Comparison of ENCODE assay signal across 8 cellular contexts in the genomic region with DNA sequence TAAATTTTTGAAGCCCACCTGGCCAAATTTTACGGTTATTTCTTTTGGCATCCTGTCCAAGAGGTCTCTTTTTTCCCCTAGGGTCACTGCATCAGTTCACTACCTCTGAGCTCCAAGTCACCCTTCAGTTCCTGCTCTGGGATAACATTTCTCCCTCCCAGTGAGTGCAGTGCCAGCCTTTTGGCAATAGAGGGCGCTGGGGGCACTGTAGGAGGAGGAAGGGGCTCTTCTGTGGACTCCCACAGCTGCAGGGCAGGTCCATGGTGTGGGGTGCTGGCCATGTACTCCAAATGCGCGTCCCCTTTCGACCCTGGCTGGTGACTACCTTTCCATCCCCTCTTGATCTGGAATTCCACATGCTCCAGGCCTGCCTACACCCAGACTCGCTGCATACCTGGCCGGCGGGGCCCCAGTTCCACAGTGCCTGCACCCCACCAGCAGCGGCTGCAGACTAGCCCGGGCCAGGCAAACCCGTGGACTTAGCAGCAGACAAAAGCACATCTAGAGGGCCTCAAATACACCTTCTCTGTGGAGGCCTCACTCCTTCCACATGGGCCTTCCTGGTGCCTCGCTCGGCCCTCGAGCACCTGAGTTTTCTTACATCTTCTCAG. TPM values are rescaled to one million over a fixed set of nuclear protein-coding genes. Genes with fewer than 3 reads are reported as not detected.
DNase-seq lines count a peak whose midpoint lies in the region; ATAC-seq and TF ChIP-seq lines count a peak whose summit lies in the region.

No MANE protein-coding gene starts in this region.

- 76 to 79% methylated on average over 14 of the region's 14 CpGs for WGBS in heart right ventricle, 2 donors
- 81 to 84% methylated on average over 14 of the region's 14 CpGs for WGBS in upper lobe of left lung, 2 donors

- H3K4me1 ChIP-seq in breast epithelium (no peaks in the 10 kb centered on the region), MM.1S (ENCODE audit: low read length) (peaks cover 1% of the 10 kb centered on the region; the same call in 1 of the 2 replicates), heart right ventricle (peaks cover 0 to 5% (median 0%) of the 10 kb centered on the region in 9 donors), upper lobe of left lung (no peaks in the 10 kb centered on the region)

- no peak for TF ChIP-seq EP300 in upper lobe of left lung (IDR thresholded peaks at IDR 0.05)

- BruUV-seq in MCF 10A (replicated peaks; lab: Mats Ljungman, UMichigan): no TSS peak

- no peaks in the 10 kb centered on the region for H3K4me1 Mint-ChIP-seq in MCF 10A (ENCODE audit: insufficient read depth, unreplicated experiment)
- H3K4me1 Mint-ChIP-seq in activated CD4-positive, alpha-beta T cell treated with anti-CD3 and anti-CD28 coated beads, Interleukin-2, amount 10 ng/mL, durations not matched to agents 24 days and 14 days: peaks cover 31% of the 10 kb centered on the region

- H3K4me3 ChIP-seq in breast epithelium: no peak overlapping the region
- no peak overlapping the region for H3K4me3 ChIP-seq in MM.1S (ENCODE audit: low read length)
- no peak overlapping the region for H3K4me3 ChIP-seq in heart right ventricle
- no peak overlapping the region for H3K4me3 ChIP-seq in upper lobe of left lung

- TF ChIP-seq POLR2A in breast epithelium (IDR thresholded peaks at IDR 0.05) (no peak), upper lobe of left lung (IDR thresholded peaks at IDR 0.05) (no peak)

- CTCF ChIA-PET in MCF 10A (lab: Yijun Ruan, JAX): interaction anchor here (0.6 to 1.8 kb wide), 11 partner anchors 8 to 804 kb away, joined by 3 to 10 read pairs (median 4); no protein-coding TSS in a partner anchor

- no peak overlapping the region for H3K27ac ChIP-seq in breast epithelium
- H3K27ac ChIP-seq in MM.1S (ENCODE audit: low read length): no peak overlapping the region
- H3K27ac ChIP-seq in heart right ventricle: no peak overlapping the region
- no peak overlapping the region for H3K27ac ChIP-seq in upper lobe of left lung

- peak in 6 of 8 donors; percentile 19 to 47 (median 36) for ATAC-seq in heart right ventricle
- peak; percentile 39 to 51 for ATAC-seq in upper lobe of left lung (ENCODE audit: low FRiP score in 2 of 2)
- ATAC-seq in HG03280 (IDR thresholded peaks at IDR 0.05; ENCODE audit: unreplicated experiment): no peak

- H3K27me3 ChIP-seq in breast epithelium (no peaks in the 10 kb centered on the region), MM.1S (replicated peaks; ENCODE audit: insufficient read depth, low read length) (no peaks in the 10 kb centered on the region), heart right ventricle (no peaks in the 10 kb centered on the region), upper lobe of left lung (no peaks in the 10 kb centered on the region)

- H3K4me2 ChIP-seq in MM.1S (ENCODE audit: low read depth, low read length): no peak overlapping the region

- H3K4me3 Mint-ChIP-seq in MCF 10A (ENCODE audit: unreplicated experiment): no peak overlapping the region
- H3K4me3 Mint-ChIP-seq in activated CD4-positive, alpha-beta T cell treated with anti-CD3 and anti-CD28 coated beads, Interleukin-2, amount 10 ng/mL, durations not matched to agents 24 days and 14 days: no peak overlapping the region

- no peaks in the 10 kb centered on the region for H3K9me3 Mint-ChIP-seq in MCF 10A (ENCODE audit: unreplicated experiment)
- H3K9me3 Mint-ChIP-seq in activated CD4-positive, alpha-beta T cell treated with anti-CD3 and anti-CD28 coated beads, Interleukin-2, amount 10 ng/mL, durations not matched to agents 24 days and 14 days: peaks cover 7% of the 10 kb centered on the region

- H3F3A ChIP-seq in MM.1S (ENCODE audit: insufficient read depth, low read length): no peaks in the 10 kb centered on the region

- intact Hi-C loops in MCF 10A (cut with micrococcal nuclease): loop anchor here (1.0 kb wide), 1 partner anchor 45 kb away; no protein-coding TSS in a partner anchor
- intact Hi-C loops in breast epithelium (cut with DNase I; ENCODE audit: low total_unique reads): no loop called here
- intact Hi-C loops in activated CD4-positive, alpha-beta T cell treated with anti-CD3 and anti-CD28 coated beads, Interleukin-2, amount 10 ng/mL, durations not matched to agents 24 days and 14 days (cut with micrococcal nuclease): no loop called here
- intact Hi-C loops in heart right ventricle (cut with DNase I): loop anchor here in 2 of 10 donors (10.0 kb wide), 2 partner anchors 290 to 410 kb away; no protein-coding TSS in a partner anchor

- POLR2A ChIA-PET in MCF 10A (lab: Yijun Ruan, JAX): interaction anchor here (0.7 kb wide), 1 partner anchor 34 kb away, joined by 3 read pairs; no protein-coding TSS in a partner anchor

- no peaks in the 10 kb centered on the region for H3K36me3 ChIP-seq in breast epithelium
- no peaks in the 10 kb centered on the region for H3K36me3 ChIP-seq in MM.1S (replicated peaks; ENCODE audit: insufficient read depth, low read length)
- H3K36me3 ChIP-seq in heart right ventricle: no peaks in the 10 kb centered on the region
- H3K36me3 ChIP-seq in upper lobe of left lung: no peaks in the 10 kb centered on the region

- DNase-seq in MCF 10A (ENCODE audit: unreplicated experiment) (peak; percentile 54), breast epithelium (ENCODE audit: low spot score in 2 of 2) (no peak), MM.1S (peak; percentile 48), heart right ventricle (no peak), upper lobe of left lung (peak in 1 of 2 donors; percentile 75), mucosa of gallbladder (ENCODE audit: low spot score) (no peak)
- DNase-seq in activated CD4-positive, alpha-beta T cell treated with anti-CD3 and anti-CD28 coated beads, Interleukin-2, amount 10 ng/mL, durations not matched to agents 24 days and 14 days: peak; percentile 83

- H3K27me3 Mint-ChIP-seq in MCF 10A (ENCODE audit: insufficient read depth, unreplicated experiment): no peaks in the 10 kb centered on the region
- H3K27me3 Mint-ChIP-seq in activated CD4-positive, alpha-beta T cell treated with anti-CD3 and anti-CD28 coated beads, Interleukin-2, amount 10 ng/mL, durations not matched to agents 24 days and 14 days: no peaks in the 10 kb centered on the region

- no peak overlapping the region for H3K27ac Mint-ChIP-seq in MCF 10A (ENCODE audit: low read depth, unreplicated experiment)
- H3K27ac Mint-ChIP-seq in activated CD4-positive, alpha-beta T cell treated with anti-CD3 and anti-CD28 coated beads, Interleukin-2, amount 10 ng/mL, durations not matched to agents 24 days and 14 days: no peak overlapping the region

- no peaks in the 10 kb centered on the region for H3K9me3 ChIP-seq in breast epithelium
- no peaks in the 10 kb centered on the region for H3K9me3 ChIP-seq in MM.1S (replicated peaks; ENCODE audit: insufficient read depth, low read length)
- H3K9me3 ChIP-seq in heart right ventricle: no peaks in the 10 kb centered on the region
- no peaks in the 10 kb centered on the region for H3K9me3 ChIP-seq in upper lobe of left lung

- H4K20me1 ChIP-seq in MM.1S (ENCODE audit: insufficient read depth, low read length): no peaks in the 10 kb centered on the region

- H3K79me2 ChIP-seq in MM.1S (ENCODE audit: low read length): no peaks in the 10 kb centered on the region

- H3K36me3 Mint-ChIP-seq in MCF 10A (ENCODE audit: insufficient read depth, unreplicated experiment): no peaks in the 10 kb centered on the region
- peaks cover 3% of the 10 kb centered on the region for H3K36me3 Mint-ChIP-seq in activated CD4-positive, alpha-beta T cell treated with anti-CD3 and anti-CD28 coated beads, Interleukin-2, amount 10 ng/mL, durations not matched to agents 24 days and 14 days (ENCODE audit: low read depth)

- H3K9me2 ChIP-seq in MM.1S (replicated peaks; ENCODE audit: insufficient read depth, low read length): no peaks in the 10 kb centered on the region

- H2AFZ ChIP-seq in MM.1S (ENCODE audit: low read length): no peak overlapping the region

- no peak overlapping the region for H3K9ac ChIP-seq in MM.1S (ENCODE audit: low read length)

- TF ChIP-seq CTCF in MCF 10A (IDR thresholded peaks at IDR 0.05; ENCODE audit: unreplicated experiment) (peak; percentile 62), breast epithelium (IDR thresholded peaks at IDR 0.05) (peak in 1 of 3 donors; percentile 12), MM.1S (IDR thresholded peaks at IDR 0.05; ENCODE audit: low read length) (peak; percentile 64), heart right ventricle (IDR thresholded peaks at IDR 0.05) (peak; percentile 26 to 68 (median 52)), upper lobe of left lung (IDR thresholded peaks at IDR 0.05) (peak; percentile 25 to 49 (median 40))

RNA-seq across cellular contexts. Expression of a gene that starts 20.3 kb away (rescaled TPM):
- total RNA-seq in MCF 10A (2022) (51.0 and 64.7 TPM in 2 replicates), breast epithelium (100 to 1,000 TPM in 2 of 3 donors, 10 to 100 TPM in 1; 89.8 to 109 (median 109) TPM), heart right ventricle (10 to 100 TPM; 35.5 to 77.1 (median 41.3) TPM), upper lobe of left lung (10 to 100 TPM; 35.6 to 83.9 (median 56.8) TPM), mucosa of gallbladder (75.6 TPM)
- total RNA-seq in activated CD4-positive, alpha-beta T cell treated with anti-CD3 and anti-CD28 coated beads, Interleukin-2, amount 10 ng/mL, durations not matched to agents 24 days and 14 days: 103 and 110 TPM in 2 replicates
- 10 to 100 TPM; 39.8 to 50.3 TPM for polyA plus RNA-seq in heart right ventricle

RNA-seq across cellular contexts. Expression of a gene that starts 29.5 kb away (rescaled TPM):
- total RNA-seq in MCF 10A (2022): 0.07 and 0.29 TPM in 2 replicates
- 10 to 100 TPM in 1 of 3 donors, 1 to 10 TPM in 1, not detected in 1; 9.1 to 28.5 TPM for total RNA-seq in breast epithelium
- 2.7 and 4.0 TPM in 2 replicates for total RNA-seq in activated CD4-positive, alpha-beta T cell treated with anti-CD3 and anti-CD28 coated beads, Interleukin-2, amount 10 ng/mL, durations not matched to agents 24 days and 14 days
- 100 to 1,000 TPM; 138 to 236 (median 200) TPM for total RNA-seq in heart right ventricle
- 100 to 1,000 TPM in 1 of 2 donors, 10 to 100 TPM in 1; 16.6 to 115 TPM for polyA plus RNA-seq in heart right ventricle
- total RNA-seq in upper lobe of left lung: 10 to 100 TPM in 3 of 6 donors, 1 to 10 TPM in 3; 1.1 to 11.5 (median 7.3) TPM
- total RNA-seq in mucosa of gallbladder: 37.2 TPM

RNA-seq across cellular contexts. Expression of a gene that starts 58.4 kb away (rescaled TPM):
- total RNA-seq in MCF 10A (2022) (34.4 and 36.6 TPM in 2 replicates), breast epithelium (10 to 100 TPM; 59.0 to 79.3 (median 62.1) TPM), heart right ventricle (10 to 100 TPM; 22.3 to 33.7 (median 25.9) TPM), upper lobe of left lung (10 to 100 TPM; 34.7 to 92.3 (median 41.7) TPM), mucosa of gallbladder (45.2 TPM)
- total RNA-seq in activated CD4-positive, alpha-beta T cell treated with anti-CD3 and anti-CD28 coated beads, Interleukin-2, amount 10 ng/mL, durations not matched to agents 24 days and 14 days: 44.0 TPM in 2 replicates
- 10 to 100 TPM; 41.9 to 47.3 TPM for polyA plus RNA-seq in heart right ventricle

Comparison
In these comparisons a context has a peak if more than half of its experiments do, and no peak if none do; other contexts are left out.
1. DNase-seq: peak in MCF 10A (single experiment), MM.1S (single experiment) and activated CD4-positive, alpha-beta T cell treated with anti-CD3 and anti-CD28 coated beads, Interleukin-2, amount 10 ng/mL, durations not matched to agents 24 days and 14 days (single experiment); none in breast epithelium (0 of 2), heart right ventricle (0 of 2) and mucosa of gallbladder (single experiment).